In genomic region chr2:101036562-101036961, GRCh38 we compare ENCODE assay signal across 9 cellular contexts. TPM values are rescaled to one million over a fixed set of nuclear protein-coding genes. Genes with fewer than 3 reads are reported as not detected.
DNase-seq lines count a peak whose midpoint lies in the region; ATAC-seq, FAIRE-seq and TF ChIP-seq lines count a peak whose summit lies in the region.
"Had no signal": no experiment of that assay in that cellular context is flagged by ENCODE, and none has a peak within 500 bp of the region (broad histone marks: within the 10 kb centered on the region; RNA-seq: fewer than 3 reads in every experiment).

No MANE protein-coding gene starts in this region.

- H3K4me3 ChIP-seq in GM12875 (ENCODE audit: low read depth, low read length) (no peak overlapping the region), H1 (ENCODE audit: extremely low read depth in 1 of 4, insufficient read depth in 2 of 4, low read depth in 3 of 4, low read length in 4 of 4) (no peak overlapping the region), retinal pigment epithelial cell (ENCODE audit: low read length) (no peak overlapping the region)

- CTCF ChIA-PET in H1 (lab: Charles Lee; ENCODE audit: partially characterized antibody), result interaction anchor here (0.6 to 5.2 kb wide), 37 partner anchors 10 to 433 kb away, joined by 3 to 64 read pairs (median 7); partner anchors contain the start of gene TBC1D8

- no peak overlapping the region for H2AK5ac ChIP-seq in H1 (ENCODE audit: low read depth, low read length)

- H3K4me2 ChIP-seq in H1 (ENCODE audit: insufficient read depth in 1 of 2, low read depth in 2 of 2, low read length in 2 of 2), result no peak overlapping the region

- H3K27ac Mint-ChIP-seq in activated T-cell treated with anti-CD3 and anti-CD28 coated beads, Interleukin-2, amount 50 U/mL, for 24 hours, result no peak overlapping the region
- H3K27ac Mint-ChIP-seq: immature natural killer cell had no signal

- H3K9me3 ChIP-seq in H1 (ENCODE audit: insufficient read depth in 2 of 2, low read depth in 1 of 2, low read length in 1 of 2), result no peaks in the 10 kb centered on the region

- H2AFZ ChIP-seq in H1 (ENCODE audit: low read length), result no peak overlapping the region

- ATAC-seq in HG03378 (IDR thresholded peaks at IDR 0.05; ENCODE audit: unreplicated experiment), result no peak

- no peak overlapping the region for H2BK20ac ChIP-seq in H1 (ENCODE audit: low read length)

- H3K9me3 Mint-ChIP-seq in activated T-cell treated with anti-CD3 and anti-CD28 coated beads, Interleukin-2, amount 50 U/mL, for 24 hours, result no peaks in the 10 kb centered on the region

- no peaks in the 10 kb centered on the region for H3K27me3 ChIP-seq in H1 (replicated peaks in 1 of 4; ENCODE audit: control insufficient read depth in 3 of 4, extremely low read depth in 1 of 4, insufficient read depth in 3 of 4, low read length in 3 of 4)

- FAIRE-seq in H1 (lab: Jason Lieb, UNC), result no peak

- H3K4ac ChIP-seq in H1 (replicated peaks; ENCODE audit: insufficient read length, low read depth, low read length), result no peak overlapping the region

- H4K91ac ChIP-seq in H1 (replicated peaks; ENCODE audit: insufficient read length, low read length), result no peak overlapping the region

- TF ChIP-seq CTCF in GM12875 (IDR thresholded peaks at IDR 0.05; ENCODE audit: borderline replicate concordance, insufficient read depth, low read depth, low read length), result peak; percentile 31; the same call in 1 of the 2 replicates
- peak in 2 of 3 experiments; percentile 19 to 29; a peak in 2 of 4 replicates for TF ChIP-seq CTCF in H1 (IDR thresholded peaks at IDR 0.05; ENCODE audit: control extremely low read depth in 1 of 3, insufficient read depth in 1 of 3, low read depth in 1 of 3, low read length in 3 of 3)
- TF ChIP-seq CTCF in retinal pigment epithelial cell (conservative IDR thresholded peaks at IDR 0.05; ENCODE audit: low read depth, low read length), result peak; percentile 61

- H2BK12ac ChIP-seq in H1 (ENCODE audit: low read depth, low read length), result no peak overlapping the region

- H2BK120ac ChIP-seq in H1 (replicated peaks; ENCODE audit: low read depth, low read length), result no peak overlapping the region

- no peak overlapping the region for H3K14ac ChIP-seq in H1 (ENCODE audit: insufficient read length)

- H3K56ac ChIP-seq in H1 (replicated peaks; ENCODE audit: insufficient read length, low read depth, low read length), result no peak overlapping the region

- H2BK5ac ChIP-seq in H1 (ENCODE audit: low read depth, low read length), result no peak overlapping the region

- POLR2A ChIA-PET in H1 (lab: Charles Lee; ENCODE audit: partially characterized antibody), result interaction anchor here (2.0 to 2.6 kb wide), 2 partner anchors 33 to 114 kb away, joined by 11 to 24 read pairs; partner anchors contain the start of genes RPL31 and TBC1D8

- no peaks in the 10 kb centered on the region for H3K4me1 Mint-ChIP-seq in activated T-cell treated with anti-CD3 and anti-CD28 coated beads, Interleukin-2, amount 50 U/mL, for 24 hours (ENCODE audit: low read depth)
- H3K4me1 Mint-ChIP-seq: immature natural killer cell had no signal

- H3K36me3 Mint-ChIP-seq in activated T-cell treated with anti-CD3 and anti-CD28 coated beads, Interleukin-2, amount 50 U/mL, for 24 hours (ENCODE audit: low read depth), result no peaks in the 10 kb centered on the region
- H3K36me3 Mint-ChIP-seq: immature natural killer cell had no signal

- H3K4me3 Mint-ChIP-seq in activated T-cell treated with anti-CD3 and anti-CD28 coated beads, Interleukin-2, amount 50 U/mL, for 24 hours, result no peak overlapping the region
- H3K4me3 Mint-ChIP-seq: immature natural killer cell had no signal

- no peaks in the 10 kb centered on the region for H3K79me1 ChIP-seq in H1 (ENCODE audit: low read depth, low read length)

- H3K9ac ChIP-seq in H1 (replicated peaks in 1 of 4; ENCODE audit: extremely low read depth in 1 of 4, low read depth in 3 of 4, low read length in 3 of 4), result no peak overlapping the region

- peak; percentile 42 to 55; a peak in 3 of 4 replicates for TF ChIP-seq RAD21 in H1 (IDR thresholded peaks at IDR 0.05 in 1 of 2, conservative IDR thresholded peaks at IDR 0.05 in 1 of 2; ENCODE audit: low read depth in 2 of 2, low read length in 2 of 2)

- H3K18ac ChIP-seq in H1 (ENCODE audit: extremely low read depth, low read length), result no peak overlapping the region

- no peak for TF ChIP-seq POLR2A in H1 (IDR thresholded peaks at IDR 0.05; ENCODE audit: control extremely low read depth in 1 of 2, low read depth in 2 of 2, low read length in 2 of 2)

- H3K27me3 Mint-ChIP-seq in activated T-cell treated with anti-CD3 and anti-CD28 coated beads, Interleukin-2, amount 50 U/mL, for 24 hours, result no peaks in the 10 kb centered on the region

- no peak overlapping the region for H4K5ac ChIP-seq in H1 (ENCODE audit: insufficient read length, low read depth, low read length)

- no peaks in the 10 kb centered on the region for H3K23me2 ChIP-seq in H1 (ENCODE audit: low read depth, low read length)

- DNase-seq in NCI-H2196 (lab: John Stamatoyannopoulos, UW; ENCODE audit: unreplicated experiment) (peak; percentile 30), H1 (ENCODE audit: low read depth in 1 of 2, low spot score in 2 of 2) (no peak), retinal pigment epithelial cell (ENCODE audit: low read depth) (no peak), T-helper 9 cell (no peak), iPS-NIHi11 (ENCODE audit: low spot score) (no peak)
- no peak for DNase-seq in activated T-cell treated with anti-CD3 and anti-CD28 coated beads, Interleukin-2, amount 50 U/mL, for 24 hours

- H2BK15ac ChIP-seq in H1 (ENCODE audit: low read length), result no peak overlapping the region

- H4K20me1 ChIP-seq in H1 (replicated peaks in 1 of 2; ENCODE audit: control insufficient read depth in 1 of 2, insufficient read depth in 2 of 2, low read length in 2 of 2), result no peaks in the 10 kb centered on the region

- no peak overlapping the region for H4K8ac ChIP-seq in H1 (ENCODE audit: extremely low read depth, insufficient read depth, low read length)

- H3K79me2 ChIP-seq in H1 (ENCODE audit: control insufficient read depth in 1 of 2, insufficient read depth in 2 of 2, low read length in 2 of 2), result no peaks in the 10 kb centered on the region

- no peaks in the 10 kb centered on the region; a peak in 1 of 7 replicates for H3K4me1 ChIP-seq in H1 (replicated peaks in 1 of 4; ENCODE audit: control insufficient read depth in 3 of 4, insufficient read depth in 4 of 4, low read length in 3 of 4)

- H3K27ac ChIP-seq in H1 (ENCODE audit: low read depth, low read length), result no peak overlapping the region

- peaks cover 0 to 4% (median 0%) of the 10 kb centered on the region in 4 experiments; a peak in 2 of 8 replicates for H3K36me3 ChIP-seq in H1 (ENCODE audit: control insufficient read depth in 2 of 4, insufficient read depth in 4 of 4, low read length in 3 of 4)

- 86% methylated on average over 2 of the region's 2 CpGs; no CpG with 5 or more reads in 1 of the 2 experiments for WGBS in H1 (ENCODE audit: extremely low coverage in 1 of 2, insufficient coverage in 1 of 2, insufficient read length in 1 of 2, insufficient replicate concordance in 2 of 2, low coverage in 1 of 2, low lambda C conversion rate in 2 of 2, missing lambda C conversion rate in 1 of 2), 2 experiments

- TF ChIP-seq EP300 in H1 (IDR thresholded peaks at IDR 0.05; ENCODE audit: borderline replicate concordance in 1 of 2, low read depth in 2 of 2, low read length in 2 of 2), result no peak

- no peak overlapping the region for H3K23ac ChIP-seq in H1 (ENCODE audit: insufficient read length)

TF ChIP-seq in H1, 55 proteins besides CTCF, POLR2A, EP300 and RAD21:
- TF ChIP-seq JUN (IDR thresholded peaks at IDR 0.05; ENCODE audit: low read depth, low read length) (no peak), NRF1 (IDR thresholded peaks at IDR 0.05; ENCODE audit: low read depth, low read length) (no peak), SAP30 (IDR thresholded peaks at IDR 0.05; ENCODE audit: insufficient read depth, insufficient replicate concordance, low read length) (no peak), TBP (IDR thresholded peaks at IDR 0.05; ENCODE audit: low read depth, low read length) (no peak), CEBPB (IDR thresholded peaks at IDR 0.05; ENCODE audit: low read depth, low read length) (no peak), MAFK (IDR thresholded peaks at IDR 0.05; ENCODE audit: low read depth, low read length) (no peak), ZNF274 (IDR thresholded peaks at IDR 0.05; ENCODE audit: borderline replicate concordance, extremely low read depth, low read length) (no peak), GTF2F1 (IDR thresholded peaks at IDR 0.05; ENCODE audit: borderline replicate concordance, low read depth, low read length) (no peak), USF2 (IDR thresholded peaks at IDR 0.05; ENCODE audit: low read length) (no peak)

RNA-seq across cellular contexts. Expression of gene RPL31, which starts 34.5 kb away (rescaled TPM):
- total RNA-seq in H1 (2021; fragmentation: NEBNext Ultra II Directional; extraction: Animal tissue kit (Norgen Biotek cat#: 25700)), result 1,722 and 1,734 TPM in 2 replicates
- 904 and 1,463 TPM in 2 replicates for polyA plus RNA-seq in H1 (2011; rRNA removed)
- 2,318 TPM for polyA plus RNA-seq in H1 (2011; cell fraction: cytosol; rRNA removed)
- 864 TPM for polyA plus RNA-seq in H1 (2011; cell fraction: nucleus; rRNA removed)
- 5,645 to 7,519 TPM (median 6,011 TPM) in 4 replicates for polyA plus RNA-seq in H1 (2012, experiment 1 of 2)
- polyA plus RNA-seq in H1 (2012, experiment 2 of 2), result 6,720 TPM
- polyA plus RNA-seq in H1 (2013, experiment 1 of 2), result 1,743 TPM
- 1,678 TPM for polyA plus RNA-seq in H1 (2013, experiment 2 of 2)
- polyA minus RNA-seq in H1 (2011; rRNA and poly(A)+ RNA removed), result 289 and 451 TPM in 2 replicates
- 359 TPM for polyA minus RNA-seq in H1 (2011; cell fraction: cytosol; rRNA and poly(A)+ RNA removed)
- 406 TPM for polyA minus RNA-seq in H1 (2011; cell fraction: nucleus; rRNA and poly(A)+ RNA removed)
